Comparison of ENCODE assay signal across 18 cellular contexts in the genomic region with DNA sequence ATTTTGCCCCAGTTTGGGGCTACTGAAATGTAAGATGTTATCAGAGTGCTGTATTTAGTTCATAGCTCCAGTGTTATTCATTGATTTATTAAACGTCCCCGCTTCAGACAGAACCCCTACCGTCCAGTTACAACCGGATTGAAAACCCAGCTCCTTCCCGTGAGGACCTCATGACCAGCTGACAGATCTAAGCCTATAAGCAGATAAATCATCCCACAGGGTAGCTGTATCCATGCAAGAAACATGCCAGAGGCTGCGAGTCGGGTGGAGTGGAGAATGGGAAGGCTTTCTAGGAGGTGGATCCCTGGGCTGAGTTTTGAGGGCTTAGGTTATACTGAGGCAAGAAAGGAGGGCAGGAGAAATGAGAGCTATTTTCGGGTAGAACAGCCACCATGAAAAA.
DNase-seq lines count a peak whose midpoint lies in the region; ATAC-seq, FAIRE-seq and TF ChIP-seq lines count a peak whose summit lies in the region.
"Had no signal": no experiment of that assay in that cellular context is flagged by ENCODE, and none has a peak within 500 bp of the region (broad histone marks: within the 10 kb centered on the region; RNA-seq: fewer than 3 reads in every experiment).

No MANE protein-coding gene starts in this region.

- H3K4me1 ChIP-seq in K562 (replicated peaks in 1 of 2; ENCODE audit: control insufficient read depth in 2 of 2, insufficient read depth in 2 of 2, low read length in 2 of 2), result no peaks in the 10 kb centered on the region; a peak in 3 of 5 replicates
- H3K4me1 ChIP-seq in hepatocyte (ENCODE audit: insufficient read depth), result peaks cover 6% of the 10 kb centered on the region

- no peak overlapping the region for H3K4me3 Mint-ChIP-seq in stimulated activated memory B cell treated with anti-CD40 and anti-IgM and Interleukin-4, amounts not matched to agents 10 μg/mL and 1 μg/mL and 100 μg/mL, for 72 hours
- H3K4me3 Mint-ChIP-seq: activated naive CD8-positive, alpha-beta T cell treated with anti-CD3 and anti-CD28 coated beads, Interleukin-2, amount 10 ng/mL, durations not matched to agents 7 days and 5 days had no signal

- no peaks in the 10 kb centered on the region for H3K36me3 ChIP-seq in H7 (replicated peaks; ENCODE audit: control insufficient read depth, insufficient read depth, low read length)
- H3K36me3 ChIP-seq in K562 (ENCODE audit: control insufficient read depth, insufficient read depth, low read length), result no peaks in the 10 kb centered on the region
- H3K36me3 ChIP-seq in hepatocyte (replicated peaks; ENCODE audit: insufficient read depth, low read depth), result no peaks in the 10 kb centered on the region

- H3K4me1 Mint-ChIP-seq in stimulated activated memory B cell treated with anti-CD40 and anti-IgM and Interleukin-4, amounts not matched to agents 10 μg/mL and 1 μg/mL and 100 μg/mL, for 72 hours, result peaks cover 25% of the 10 kb centered on the region

- DNase-seq in H7 (peak; percentile 37), K562 (ENCODE audit: extremely low read depth in 1 of 4, low spot score in 3 of 4) (no peak), hepatocyte (ENCODE audit: low spot score) (peak; percentile 16), GM10266 (ENCODE audit: extremely low spot score) (no peak), NCI-H2029 treated with DMSO at 0.1 percent for 48 hours (lab: John Stamatoyannopoulos, UW) (no peak)
- no peak for DNase-seq in stimulated activated CD4-positive, alpha-beta T cell treated with anti-CD3 and anti-CD28 coated beads, Interleukin-2, amount 100 ng/mL, for 24 hours
- DNase-seq: activated naive CD8-positive, alpha-beta T cell treated with anti-CD3 and anti-CD28 coated beads, Interleukin-2, amount 10 ng/mL, durations not matched to agents 7 days and 5 days; islet precursor cell; mucosa of descending colon; NCI-H1694 treated with DMSO at 0.1 percent for 48 hours; NCI-H446; occipital lobe; stimulated activated naive CD4-positive, alpha-beta T cell treated with Interleukin-2 at 50 U/mL for 16 hours; T1000 had no signal

- H3K27ac Mint-ChIP-seq in stimulated activated memory B cell treated with anti-CD40 and anti-IgM and Interleukin-4, amounts not matched to agents 10 μg/mL and 1 μg/mL and 100 μg/mL, for 72 hours, result no peak overlapping the region
- H3K27ac Mint-ChIP-seq: activated naive CD8-positive, alpha-beta T cell treated with anti-CD3 and anti-CD28 coated beads, Interleukin-2, amount 10 ng/mL, durations not matched to agents 7 days and 5 days had no signal

- in situ Hi-C loops in K562 (cut with MboI), result no loop called here

- H3K9me3 Mint-ChIP-seq in stimulated activated memory B cell treated with anti-CD40 and anti-IgM and Interleukin-4, amounts not matched to agents 10 μg/mL and 1 μg/mL and 100 μg/mL, for 72 hours, result peaks cover 4% of the 10 kb centered on the region
- H3K9me3 Mint-ChIP-seq: activated naive CD8-positive, alpha-beta T cell treated with anti-CD3 and anti-CD28 coated beads, Interleukin-2, amount 10 ng/mL, durations not matched to agents 7 days and 5 days had no signal

- POLR2A ChIA-PET in K562 (lab: Yijun Ruan, JAX), result interaction anchor here (1.0 to 1.6 kb wide), 6 partner anchors 9 to 25 kb away, joined by 4 to 5 read pairs (median 4); no protein-coding TSS in a partner anchor

- WGBS in K562 (ENCODE audit: insufficient coverage, low coverage, missing lambda C conversion rate), result 77% methylated on average over 8 of the region's 8 CpGs
- WGBS in hepatocyte (ENCODE audit: low lambda C conversion rate, missing lambda C conversion rate), result 60% methylated on average over 8 of the region's 8 CpGs

- peaks cover 15% of the 10 kb centered on the region for H3K36me3 Mint-ChIP-seq in stimulated activated memory B cell treated with anti-CD40 and anti-IgM and Interleukin-4, amounts not matched to agents 10 μg/mL and 1 μg/mL and 100 μg/mL, for 72 hours

- no peak overlapping the region for H3K4me3 ChIP-seq in H7 (ENCODE audit: insufficient read depth, low read depth, low read length)
- H3K4me3 ChIP-seq in K562, result no peak overlapping the region
- H3K4me3 ChIP-seq in hepatocyte, result no peak overlapping the region
- H3K4me3 ChIP-seq in skin epidermis, result peak overlapping the region in 1 of 7 experiments; percentile 16
- H3K4me3 ChIP-seq: mucosa of descending colon had no signal

- H3K27ac ChIP-seq in K562 (ENCODE audit: extremely low read depth, low read depth, low read length) (no peak overlapping the region), hepatocyte (peak overlapping the region; percentile 63), skin epidermis (peak overlapping the region in 19 of 21 experiments; percentile 4 to 87 (median 74))
- H3K27ac ChIP-seq: KMS-11 had no signal

- peak overlapping the region in 1 of 2 experiments; percentile 4; a peak in 1 of 4 replicates for H3K9ac ChIP-seq in K562 (ENCODE audit: insufficient read depth in 1 of 2, low read depth in 2 of 2, low read length in 2 of 2)
- H3K9ac ChIP-seq: KMS-11 had no signal

- no peaks in the 10 kb centered on the region for H3K9me2 ChIP-seq in hepatocyte (replicated peaks; ENCODE audit: insufficient read depth)

- TF ChIP-seq CTCF in K562 (IDR thresholded peaks at IDR 0.05 in 2 of 3, conservative IDR thresholded peaks at IDR 0.05 in 1 of 3; ENCODE audit: insufficient read depth in 2 of 3, low read depth in 1 of 3, low read length in 3 of 3), result no peak
- TF ChIP-seq CTCF in hepatocyte (IDR thresholded peaks at IDR 0.05; ENCODE audit: poor library complexity), result no peak
- TF ChIP-seq CTCF in GM10266 (IDR thresholded peaks at IDR 0.05; ENCODE audit: control insufficient read depth, insufficient read depth, low read depth, missing control alignments), result no peak

- H3K27me3 ChIP-seq in H7 (ENCODE audit: control insufficient read depth, insufficient read depth, low read length), result no peaks in the 10 kb centered on the region
- no peaks in the 10 kb centered on the region for H3K27me3 ChIP-seq in K562 (ENCODE audit: control insufficient read depth in 2 of 2, insufficient read depth in 2 of 2, low read length in 2 of 2)
- no peaks in the 10 kb centered on the region for H3K27me3 ChIP-seq in hepatocyte

- H3K9me1 ChIP-seq in K562 (ENCODE audit: control insufficient read depth, insufficient read depth, low read length), result no peaks in the 10 kb centered on the region

- TF ChIP-seq POLR2A in K562 (conservative IDR thresholded peaks at IDR 0.05), result no peak

- intact Hi-C loops in K562 (cut with micrococcal nuclease), result loop anchor here (10.0 kb wide), 1 partner anchor 118 kb away; no protein-coding TSS in a partner anchor

- peaks cover 24% of the 10 kb centered on the region for H3K79me2 ChIP-seq in K562 (ENCODE audit: control insufficient read depth, insufficient read depth, low read length)
- peaks cover 71% of the 10 kb centered on the region for H3K79me2 ChIP-seq in hepatocyte

- H4K20me1 ChIP-seq in K562 (replicated peaks; ENCODE audit: control insufficient read depth, insufficient read depth, low read length) (0 out of 2 replicates have a peak, but pooled peaks cover 5% of the 10 kb centered on the region), hepatocyte (ENCODE audit: insufficient read depth, poor library complexity, severe bottlenecking) (peaks cover 17% of the 10 kb centered on the region)

- no peaks in the 10 kb centered on the region for H3K9me3 ChIP-seq in K562 (replicated peaks; ENCODE audit: control insufficient read depth, insufficient read depth, low read depth, low read length)
- no peaks in the 10 kb centered on the region for H3K9me3 ChIP-seq in hepatocyte (ENCODE audit: low read depth)
- H3K9me3 ChIP-seq: mucosa of descending colon had no signal

- no TSS peak for BruUV-seq in K562 (replicated peaks; lab: Mats Ljungman, UMichigan)

- FAIRE-seq in K562 (lab: Jason Lieb, UNC), result no peak
- FAIRE-seq: GM12892 had no signal

- H3K27me3 Mint-ChIP-seq in stimulated activated memory B cell treated with anti-CD40 and anti-IgM and Interleukin-4, amounts not matched to agents 10 μg/mL and 1 μg/mL and 100 μg/mL, for 72 hours, result no peaks in the 10 kb centered on the region
- H3K27me3 Mint-ChIP-seq: activated naive CD8-positive, alpha-beta T cell treated with anti-CD3 and anti-CD28 coated beads, Interleukin-2, amount 10 ng/mL, durations not matched to agents 7 days and 5 days had no signal

- H2AFZ ChIP-seq in K562 (ENCODE audit: low read depth, low read length) (no peak overlapping the region), hepatocyte (no peak overlapping the region)

- H3K4me2 ChIP-seq in K562 (ENCODE audit: insufficient read depth, low read length) (no peak overlapping the region), hepatocyte (no peak overlapping the region)
- H3K4me2 ChIP-seq: KMS-11 had no signal

- no peak for TF ChIP-seq RAD21 in K562 (CRISPR knock-in tag; conservative IDR thresholded peaks at IDR 0.05 in 1 of 2, IDR thresholded peaks at IDR 0.05 in 1 of 2)

- CTCF ChIA-PET in K562 (lab: Yijun Ruan, JAX; ENCODE audit: low intra/inter-chr PET ratio), result interaction anchor here (0.8 to 0.9 kb wide), 2 partner anchors 9 to 147 kb away, joined by 3 to 7 read pairs; no protein-coding TSS in a partner anchor

- no peak for ATAC-seq in K562
- ATAC-seq in stimulated activated memory B cell treated with anti-CD40 and anti-IgM and Interleukin-4, amounts not matched to agents 10 μg/mL and 1 μg/mL and 100 μg/mL, for 72 hours, result no peak

- no peak for TF ChIP-seq EP300 in K562 (IDR thresholded peaks at IDR 0.05; ENCODE audit: low read length)

TF ChIP-seq in K562, 482 proteins besides CTCF, POLR2A, EP300 and RAD21:
- TF ChIP-seq ZFP1 (CRISPR knock-in tag; IDR thresholded peaks at IDR 0.05), result no peak
- TF ChIP-seq MEIS2 (IDR thresholded peaks at IDR 0.05; ENCODE audit: partially characterized antibody), result peak; percentile 23

Comparison
In these comparisons a context has a peak if more than half of its experiments do, and no peak if none do; other contexts are left out.
1. DNase-seq: peak in H7 (single experiment) and hepatocyte (single experiment); none in K562 (0 of 4), stimulated activated CD4-positive, alpha-beta T cell treated with anti-CD3 and anti-CD28 coated beads, Interleukin-2, amount 100 ng/mL, for 24 hours (0 of 2), GM10266 (single experiment) and NCI-H2029 treated with DMSO at 0.1 percent for 48 hours (single experiment).